ENCODE assay signal across 12 cellular contexts in the genomic region with DNA sequence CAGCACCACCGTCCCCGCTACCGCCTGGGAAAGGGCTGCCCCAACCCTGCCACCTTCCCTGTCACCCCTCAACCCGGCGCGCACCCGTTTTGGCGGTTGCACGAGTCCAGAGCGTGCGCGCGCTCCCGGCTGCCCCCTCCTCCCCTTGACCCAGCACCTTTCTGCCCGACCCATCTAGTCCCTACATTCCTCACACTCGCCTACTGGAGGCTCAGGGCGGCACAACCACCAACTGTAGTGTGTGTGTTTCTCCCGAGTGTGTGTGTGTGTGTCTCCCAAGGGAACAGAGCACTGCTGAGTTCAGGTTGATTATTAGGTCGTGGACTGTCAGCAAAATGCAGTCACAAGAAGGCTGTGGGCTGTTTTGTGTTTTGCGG. TPM values are rescaled to one million over a fixed set of nuclear protein-coding genes. Genes with fewer than 3 reads are reported as not detected.
DNase-seq lines count a peak whose midpoint lies in the region; ATAC-seq, FAIRE-seq and TF ChIP-seq lines count a peak whose summit lies in the region.
"Not testable (repeated sequence)": the region's sequence is repeated elsewhere in the genome, so short reads cannot be mapped to it uniquely, and the experiment has no call there.
"Had no signal": no experiment of that assay in that cellular context is flagged by ENCODE, and none has a peak within 500 bp of the region (broad histone marks: within the 10 kb centered on the region; RNA-seq: fewer than 3 reads in every experiment).

No MANE protein-coding gene starts in this region.

- CTCF ChIA-PET in activated CD4-positive, alpha-beta T cell treated with anti-CD3 and anti-CD28 coated beads, Interleukin-2, amount 10 ng/mL, durations not matched to agents 7 days and 5 days (lab: Charles Lee) = not testable (repeated sequence)

- H3K27me3 ChIP-seq in colonic mucosa = not testable (repeated sequence)

- not testable (repeated sequence) for TF ChIP-seq POLR2A in GM12891 (IDR thresholded peaks at IDR 0.05; ENCODE audit: low read depth, low read length)

- intact Hi-C loops in colonic mucosa (cut with DNase I) = not testable (repeated sequence)

- not testable (repeated sequence) for DNase-seq in GM12891 (ENCODE audit: insufficient read length, low spot score); activated CD4-positive, alpha-beta T cell treated with anti-CD3 and anti-CD28 coated beads, Interleukin-2, amount 10 ng/mL, durations not matched to agents 7 days and 5 days; colonic mucosa; left lobe of liver (ENCODE audit: low spot score); stimulated activated effector memory CD8-positive, alpha-beta T cell treated with anti-CD3 and anti-CD28 coated beads, Interleukin-12 subunit alpha, Interleukin-12 subunit beta, amount 100 ng/mL, for 72 hours (ENCODE audit: low spot score in 2 of 2)

- ATAC-seq in GM19455 (IDR thresholded peaks at IDR 0.05; ENCODE audit: unreplicated experiment) (peak; percentile 37), HG02759 (IDR thresholded peaks at IDR 0.05; ENCODE audit: unreplicated experiment) (peak; percentile 36), HG03354 (IDR thresholded peaks at IDR 0.05; ENCODE audit: poor library complexity, severe bottlenecking, unreplicated experiment) (peak; percentile 38), left lobe of liver (peak; percentile 42)
- ATAC-seq in stimulated activated effector memory CD8-positive, alpha-beta T cell treated with anti-CD3 and anti-CD28 coated beads, Interleukin-12 subunit alpha, Interleukin-12 subunit beta, amount 100 ng/mL, for 72 hours = peak; percentile 25

- POLR2A ChIA-PET in activated CD4-positive, alpha-beta T cell treated with anti-CD3 and anti-CD28 coated beads, Interleukin-2, amount 10 ng/mL, durations not matched to agents 7 days and 5 days (lab: Charles Lee) = not testable (repeated sequence)

- H3K4me1 ChIP-seq in colonic mucosa = not testable (repeated sequence)

- H3K27me3 Mint-ChIP-seq in activated CD4-positive, alpha-beta T cell treated with anti-CD3 and anti-CD28 coated beads, Interleukin-2, amount 10 ng/mL, durations not matched to agents 7 days and 5 days = not testable (repeated sequence)

- H3K4me3 Mint-ChIP-seq in activated CD4-positive, alpha-beta T cell treated with anti-CD3 and anti-CD28 coated beads, Interleukin-2, amount 10 ng/mL, durations not matched to agents 7 days and 5 days = peak overlapping the region; percentile 77
- peak overlapping the region; percentile 76 for H3K4me3 Mint-ChIP-seq in stimulated activated effector memory CD8-positive, alpha-beta T cell treated with anti-CD3 and anti-CD28 coated beads, Interleukin-12 subunit alpha, Interleukin-12 subunit beta, amount 100 ng/mL, for 72 hours

- H3K36me3 ChIP-seq in colonic mucosa = not testable (repeated sequence)

- TF ChIP-seq CTCF in colonic mucosa (IDR thresholded peaks at IDR 0.05) = not testable (repeated sequence)

- H3K9me3 Mint-ChIP-seq in activated CD4-positive, alpha-beta T cell treated with anti-CD3 and anti-CD28 coated beads, Interleukin-2, amount 10 ng/mL, durations not matched to agents 7 days and 5 days; stimulated activated effector memory CD8-positive, alpha-beta T cell treated with anti-CD3 and anti-CD28 coated beads, Interleukin-12 subunit alpha, Interleukin-12 subunit beta, amount 100 ng/mL, for 72 hours: not testable (repeated sequence)

- H3K27ac Mint-ChIP-seq in activated CD4-positive, alpha-beta T cell treated with anti-CD3 and anti-CD28 coated beads, Interleukin-2, amount 10 ng/mL, durations not matched to agents 7 days and 5 days = peak overlapping the region; percentile 93
- H3K27ac Mint-ChIP-seq in stimulated activated effector memory CD8-positive, alpha-beta T cell treated with anti-CD3 and anti-CD28 coated beads, Interleukin-12 subunit alpha, Interleukin-12 subunit beta, amount 100 ng/mL, for 72 hours = peak overlapping the region; percentile 86

- H3K9me3 ChIP-seq in colonic mucosa = not testable (repeated sequence)

- H3K9ac ChIP-seq in colonic mucosa (ENCODE audit: low read depth in 2 of 2, low read length in 2 of 2) = not testable (repeated sequence)

- peaks cover 12% of the 10 kb centered on the region for H3K36me3 Mint-ChIP-seq in activated CD4-positive, alpha-beta T cell treated with anti-CD3 and anti-CD28 coated beads, Interleukin-2, amount 10 ng/mL, durations not matched to agents 7 days and 5 days (ENCODE audit: low read depth)
- not testable (repeated sequence) for H3K36me3 Mint-ChIP-seq in stimulated activated effector memory CD8-positive, alpha-beta T cell treated with anti-CD3 and anti-CD28 coated beads, Interleukin-12 subunit alpha, Interleukin-12 subunit beta, amount 100 ng/mL, for 72 hours

- peaks cover 15% of the 10 kb centered on the region for H3K4me1 Mint-ChIP-seq in activated CD4-positive, alpha-beta T cell treated with anti-CD3 and anti-CD28 coated beads, Interleukin-2, amount 10 ng/mL, durations not matched to agents 7 days and 5 days
- peaks cover 15% of the 10 kb centered on the region for H3K4me1 Mint-ChIP-seq in stimulated activated effector memory CD8-positive, alpha-beta T cell treated with anti-CD3 and anti-CD28 coated beads, Interleukin-12 subunit alpha, Interleukin-12 subunit beta, amount 100 ng/mL, for 72 hours

- FAIRE-seq in GM12891 (lab: Jason Lieb, UNC) = peak; percentile 76

- not testable (repeated sequence) for H3K27ac ChIP-seq in colonic mucosa

- peak overlapping the region; percentile 24 for H3K4me3 ChIP-seq in colonic mucosa

RNA-seq across cellular contexts. Expression of gene TARS3, which starts 22.4 kb away (rescaled TPM):
- polyA plus RNA-seq in GM12891 (2012; ENCODE audit: low read depth, missing spikeins) = 2.2 TPM
- total RNA-seq in activated CD4-positive, alpha-beta T cell treated with anti-CD3 and anti-CD28 coated beads, Interleukin-2, amount 10 ng/mL, durations not matched to agents 7 days and 5 days = 10 to 100 TPM; 11.8 to 14.3 TPM
- total RNA-seq in colonic mucosa = 1 to 10 TPM; 8.7 to 8.8 TPM
- total RNA-seq in left lobe of liver = 5.1 TPM

RNA-seq across cellular contexts. Expression of gene OR4F6, which starts 56.6 kb away (rescaled TPM):
- not detected for polyA plus RNA-seq in GM12891 (2012; ENCODE audit: low read depth, missing spikeins)
- total RNA-seq in activated CD4-positive, alpha-beta T cell treated with anti-CD3 and anti-CD28 coated beads, Interleukin-2, amount 10 ng/mL, durations not matched to agents 7 days and 5 days = not detected
- total RNA-seq in colonic mucosa = not detected
- total RNA-seq in left lobe of liver = not detected
- total RNA-seq: frontal cortex, mucosa of gallbladder, pulmonary artery endothelial cell, vagina had no signal
